Comparison of ENCODE assay signal across 8 cellular contexts in genomic region chr15:93030430-93031102, GRCh38. TPM values are rescaled to one million over a fixed set of nuclear protein-coding genes. Genes with fewer than 3 reads are reported as not detected.
DNase-seq lines count a peak whose midpoint lies in the region; ATAC-seq, FAIRE-seq and TF ChIP-seq lines count a peak whose summit lies in the region.

No MANE protein-coding gene starts in this region.

- TF ChIP-seq CTCF in foreskin keratinocyte (conservative IDR thresholded peaks at IDR 0.05) (peak; percentile 89), thyroid gland (IDR thresholded peaks at IDR 0.05) (peak; percentile 63 to 87 (median 78))

- TF ChIP-seq POLR2A in thyroid gland (IDR thresholded peaks at IDR 0.05) = no peak

- WGBS in thyroid gland, 2 donors = 16 to 27% methylated on average over 14 to 17 of the region's 20 CpGs

- FAIRE-seq in RCC 7860 (lab: Jason Lieb, UNC) = no peak

- no peak overlapping the region for H3K4me3 ChIP-seq in thyroid gland (replicated peaks in 1 of 3)

- no peaks in the 10 kb centered on the region for H3K9me3 ChIP-seq in thyroid gland

- intact Hi-C loops in thyroid gland (cut with DNase I) = loop anchor here (10.0 kb wide), 1 partner anchor 964 kb away; no protein-coding TSS in a partner anchor

- peaks cover 10 to 13% of the 10 kb centered on the region in 2 donors for H3K36me3 ChIP-seq in thyroid gland

- DNase-seq in DMS53 treated with DMSO at 0.1 percent for 48 hours (lab: John Stamatoyannopoulos, UW; ENCODE audit: unreplicated experiment) (peak; percentile 2), RCC 7860 (ENCODE audit: low spot score) (peak; percentile 21), foreskin keratinocyte (peak; percentile 22 to 46), occipital lobe (lab: John Stamatoyannopoulos, UW) (peak; percentile 47), thyroid gland (peak; percentile 67 to 69)
- DNase-seq in activated effector memory CD4-positive, alpha-beta T cell treated with Interleukin-2 at 50 U/mL for 16 hours = peak; percentile 49

- H3K4me1 ChIP-seq in foreskin keratinocyte (peaks cover 12% of the 10 kb centered on the region), thyroid gland (peaks cover 7 to 41% of the 10 kb centered on the region in 2 donors)

- peak; percentile 83 for ATAC-seq in GM19468 (IDR thresholded peaks at IDR 0.05; ENCODE audit: extremely low read depth, unreplicated experiment)
- peak; percentile 75 for ATAC-seq in HG03565 (IDR thresholded peaks at IDR 0.05; ENCODE audit: unreplicated experiment)
- peak; percentile 74 for ATAC-seq in foreskin keratinocyte

- H3K27ac ChIP-seq in foreskin keratinocyte (no peak overlapping the region), thyroid gland (peak overlapping the region in 2 of 3 donors; percentile 66 to 76)

- no peaks in the 10 kb centered on the region for H3K27me3 ChIP-seq in foreskin keratinocyte
- H3K27me3 ChIP-seq in thyroid gland = no peaks in the 10 kb centered on the region

RNA-seq across cellular contexts. Expression of gene RGMA, which starts 58.4 kb away (rescaled TPM):
- total RNA-seq in foreskin keratinocyte = 1.4 and 1.8 TPM in 2 replicates
- polyA plus RNA-seq in foreskin keratinocyte = 1.2 TPM in 2 replicates
- 8.1 TPM for total RNA-seq in occipital lobe
- 10 to 100 TPM in 1 of 4 donors, 1 to 10 TPM in 3; 2.4 to 10.3 (median 6.0) TPM for total RNA-seq in thyroid gland

Comparison
In these comparisons a context has a peak if more than half of its experiments do, and no peak if none do; other contexts are left out.
1. DNase-seq: peak in every context shown above with its lines; median percentile 68 in thyroid gland; 49 in activated effector memory CD4-positive, alpha-beta T cell treated with Interleukin-2 at 50 U/mL for 16 hours; 47 in occipital lobe; 34 in foreskin keratinocyte; 21 in RCC 7860; 2 in DMS53 treated with DMSO at 0.1 percent for 48 hours.